In genomic region chr2:113734187-113734586, GRCh38 we compare ENCODE assay signal across 13 cellular contexts. TPM values are rescaled to one million over a fixed set of nuclear protein-coding genes. Genes with fewer than 3 reads are reported as not detected.
DNase-seq lines count a peak whose midpoint lies in the region; ATAC-seq, FAIRE-seq and TF ChIP-seq lines count a peak whose summit lies in the region.
"Had no signal": no experiment of that assay in that cellular context is flagged by ENCODE, and none has a peak within 500 bp of the region (broad histone marks: within the 10 kb centered on the region; RNA-seq: fewer than 3 reads in every experiment).

No MANE protein-coding gene starts in this region.

- H4K20me1 ChIP-seq in HepG2 (ENCODE audit: insufficient read depth, low read length), result no peaks in the 10 kb centered on the region

- WGBS in HepG2 (ENCODE audit: low lambda C conversion rate), result 97% methylated on average over 1 of the region's 1 CpG

- H3K79me2 ChIP-seq in HepG2 (ENCODE audit: insufficient read depth, low read length), result no peaks in the 10 kb centered on the region

- TF ChIP-seq EP300 in HepG2 (IDR thresholded peaks at IDR 0.05; ENCODE audit: low read depth in 2 of 2, low read length in 2 of 2) (no peak), HepG2 (CRISPR knock-in tag; IDR thresholded peaks at IDR 0.05; ENCODE audit: borderline replicate concordance) (no peak)

- no peaks in the 10 kb centered on the region for H3K4me1 ChIP-seq in HepG2 (ENCODE audit: insufficient read depth, low read length)
- H3K4me1 ChIP-seq: BLaER1 had no signal

- no peak for FAIRE-seq in HepG2 (lab: Jason Lieb, UNC)

- no peak overlapping the region for H3K4me3 ChIP-seq in HepG2 (replicated peaks in 1 of 3; ENCODE audit: insufficient read depth in 1 of 3, low read depth in 2 of 3, low read length in 3 of 3)
- H3K4me3 ChIP-seq: BLaER1 had no signal

- in situ Hi-C loops in HepG2 (cut with HindIII; ENCODE audit: extremely low pct_ligation_motif_present, low pct_unique_long_range_greater_than_20kb), result no loop called here

- peaks cover 2 to 27% of the 10 kb centered on the region in 2 experiments for H3K36me3 ChIP-seq in HepG2 (replicated peaks in 1 of 2; ENCODE audit: control insufficient read depth in 1 of 2, insufficient read depth in 2 of 2, low read length in 2 of 2)

- H2AFZ ChIP-seq in HepG2 (ENCODE audit: low read length), result no peak overlapping the region

- no peak for DNase-seq in cerebellum (ENCODE audit: low spot score)
- no peak for DNase-seq in activated effector memory CD4-positive, alpha-beta T cell treated with anti-CD3 and anti-CD28 coated beads, Interleukin-2, amount 50 U/mL, for 16 hours
- no peak for DNase-seq in HepG2 (ENCODE audit: low spot score)
- DNase-seq in OCI-M1 (lab: John Stamatoyannopoulos, UW), result no peak
- DNase-seq: DND-41; endodermal cell; KBM-7; stimulated activated CD4-positive, alpha-beta T cell treated with anti-CD3 and anti-CD28 coated beads, Interleukin-4, amount 100 ng/mL, for 1 hour had no signal

- intact Hi-C loops in HepG2 (cut with micrococcal nuclease; ENCODE audit: unreplicated experiment), result no loop called here

- no peak for TF ChIP-seq RAD21 in HepG2 (CRISPR knock-in tag; IDR thresholded peaks at IDR 0.05)

- POLR2A ChIA-PET in HepG2 (lab: Yijun Ruan, JAX), result no interaction called here

- CTCF ChIA-PET in HepG2 (lab: Yijun Ruan, JAX; ENCODE audit: low intra/inter-chr PET ratio, low total read pairs), result no interaction called here

- H3K27me3 ChIP-seq in HepG2 (ENCODE audit: control insufficient read depth in 1 of 2, insufficient read depth in 2 of 2, low read length in 2 of 2), result no peaks in the 10 kb centered on the region
- H3K27me3 ChIP-seq: BLaER1 had no signal

- peak; percentile 91 for ATAC-seq in GM18502 (IDR thresholded peaks at IDR 0.05; ENCODE audit: poor library complexity, unreplicated experiment)
- ATAC-seq in GM19351 (IDR thresholded peaks at IDR 0.05; ENCODE audit: unreplicated experiment), result peak; percentile 79
- ATAC-seq in HG02678 (IDR thresholded peaks at IDR 0.05; ENCODE audit: unreplicated experiment), result peak; percentile 71
- ATAC-seq in HG03558 (IDR thresholded peaks at IDR 0.05; ENCODE audit: extremely low read depth, unreplicated experiment), result peak; percentile 81
- no peak for ATAC-seq in HepG2

- no peak overlapping the region for H3K4me2 ChIP-seq in HepG2 (ENCODE audit: low read depth, low read length)
- H3K4me2 ChIP-seq: BLaER1 had no signal

- no peak overlapping the region for H3K27ac ChIP-seq in HepG2 (ENCODE audit: extremely low read length, insufficient read depth, low read length)
- H3K27ac ChIP-seq: BLaER1 had no signal

- no TSS peak for BruUV-seq in HepG2 (replicated peaks; lab: Mats Ljungman, UMichigan)

- H3K9me3 ChIP-seq in HepG2 (ENCODE audit: low read length), result no peaks in the 10 kb centered on the region
- H3K9me3 ChIP-seq: BLaER1 had no signal

- TF ChIP-seq POLR2A in HepG2 (IDR thresholded peaks at IDR 0.05; ENCODE audit: insufficient read depth in 1 of 2, low read depth in 2 of 2, low read length in 2 of 2), result no peak

- no peak overlapping the region for H3K9ac ChIP-seq in HepG2 (ENCODE audit: insufficient read depth, low read depth, low read length)
- H3K9ac ChIP-seq: BLaER1 had no signal

- no peak for TF ChIP-seq CTCF in HepG2 (CRISPR knock-in tag; IDR thresholded peaks at IDR 0.05)

TF ChIP-seq in HepG2, 621 proteins besides CTCF, POLR2A, EP300 and RAD21 (continues in another document):
- no peak for TF ChIP-seq ELF1 (CRISPR knock-in tag; IDR thresholded peaks at IDR 0.05)
- TF ChIP-seq HOXD1 (CRISPR knock-in tag; IDR thresholded peaks at IDR 0.05), result no peak
- no peak for TF ChIP-seq ZNF124 (CRISPR knock-in tag; IDR thresholded peaks at IDR 0.05)
- no peak for TF ChIP-seq ZNF619 (CRISPR knock-in tag; IDR thresholded peaks at IDR 0.05)
- no peak for TF ChIP-seq STAG1 (CRISPR knock-in tag; IDR thresholded peaks at IDR 0.05)
- TF ChIP-seq CCDC6 (CRISPR knock-in tag; IDR thresholded peaks at IDR 0.05), result no peak
- no peak for TF ChIP-seq ZNF772 (CRISPR knock-in tag; IDR thresholded peaks at IDR 0.05)
- TF ChIP-seq ERF (CRISPR knock-in tag; IDR thresholded peaks at IDR 0.05), result no peak
- TF ChIP-seq, protein P1, sequence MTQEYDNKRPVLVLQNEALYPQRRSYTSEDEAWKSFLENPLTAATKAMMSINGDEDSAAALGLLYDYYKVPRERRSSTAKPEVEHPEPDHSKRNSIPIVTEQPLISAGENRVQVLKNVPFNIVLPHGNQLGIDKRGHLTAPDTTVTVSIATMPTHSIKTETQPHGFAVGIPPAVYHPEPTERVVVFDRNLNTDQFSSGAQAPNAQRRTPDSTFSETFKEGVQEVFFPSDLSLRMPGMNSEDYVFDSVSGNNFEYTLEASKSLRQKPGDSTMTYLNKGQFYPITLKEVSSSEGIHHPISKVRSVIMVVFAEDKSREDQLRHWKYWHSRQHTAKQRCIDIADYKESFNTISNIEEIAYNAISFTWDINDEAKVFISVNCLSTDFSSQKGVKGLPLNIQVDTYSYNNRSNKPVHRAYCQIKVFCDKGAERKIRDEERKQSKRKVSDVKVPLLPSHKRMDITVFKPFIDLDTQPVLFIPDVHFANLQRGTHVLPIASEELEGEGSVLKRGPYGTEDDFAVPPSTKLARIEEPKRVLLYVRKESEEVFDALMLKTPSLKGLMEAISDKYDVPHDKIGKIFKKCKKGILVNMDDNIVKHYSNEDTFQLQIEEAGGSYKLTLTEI (CRISPR knock-in tag; conservative IDR thresholded peaks at IDR 0.05), result no peak
- TF ChIP-seq RXRB (CRISPR knock-in tag; IDR thresholded peaks at IDR 0.05; ENCODE audit: borderline replicate concordance), result no peak
- no peak for TF ChIP-seq JUND (CRISPR knock-in tag; IDR thresholded peaks at IDR 0.05)
- no peak for TF ChIP-seq MYPOP (CRISPR knock-in tag; IDR thresholded peaks at IDR 0.05)
- no peak for TF ChIP-seq CREB1 (IDR thresholded peaks at IDR 0.05)
- no peak for TF ChIP-seq CREB1 (CRISPR knock-in tag; IDR thresholded peaks at IDR 0.05)
- no peak for TF ChIP-seq ELF4 (CRISPR knock-in tag; IDR thresholded peaks at IDR 0.05; ENCODE audit: borderline replicate concordance)

RNA-seq across cellular contexts. Expression of gene SLC35F5, which starts 22.3 kb away (rescaled TPM):
- 139 TPM for total RNA-seq in cerebellum
- 121 and 174 TPM in 2 replicates for total RNA-seq in HepG2 (2016; rRNA removed; fragmentation: Illumina TruSeq; extraction: Trizol)
- total RNA-seq in HepG2 (2016; cell fraction: cytosol; rRNA removed; fragmentation: Illumina TruSeq; extraction: Trizol; ENCODE audit: low read depth), result 40.5 and 41.4 TPM in 2 replicates
- 122 and 176 TPM in 2 replicates for total RNA-seq in HepG2 (2016; cell fraction: insoluble cytoplasmic fraction; rRNA removed; fragmentation: Illumina TruSeq; extraction: Trizol)
- 98.6 and 102 TPM in 2 replicates for total RNA-seq in HepG2 (2016; cell fraction: membrane; rRNA removed; fragmentation: Illumina TruSeq; extraction: Trizol)
- 219 and 225 TPM in 2 replicates for total RNA-seq in HepG2 (2016; cell fraction: nucleus; rRNA removed; fragmentation: Illumina TruSeq; extraction: Trizol)
- polyA plus RNA-seq in HepG2 (2011; rRNA removed), result 122 and 139 TPM in 2 replicates
- 38.4 and 82.6 TPM in 2 replicates for polyA plus RNA-seq in HepG2 (2011; cell fraction: cytosol; rRNA removed)
- polyA plus RNA-seq in HepG2 (2011; cell fraction: nucleus; rRNA removed), result 55.3 and 71.4 TPM in 2 replicates
- 80.5 and 107 TPM in 2 replicates for polyA plus RNA-seq in HepG2 (2012)
- 26.2 and 34.6 TPM in 2 replicates for polyA plus RNA-seq in HepG2 (2016; cell fraction: cytosol; fragmentation: Illumina TruSeq; extraction: Trizol; ENCODE audit: low read depth)
- polyA plus RNA-seq in HepG2 (2016; cell fraction: insoluble cytoplasmic fraction; fragmentation: Illumina TruSeq; extraction: Trizol; ENCODE audit: low read depth), result 84.8 and 91.3 TPM in 2 replicates
- polyA plus RNA-seq in HepG2 (2016; cell fraction: membrane; fragmentation: Illumina TruSeq; extraction: Trizol; ENCODE audit: low read depth), result 61.9 and 66.5 TPM in 2 replicates
- polyA plus RNA-seq in HepG2 (2016; cell fraction: nucleus; fragmentation: Illumina TruSeq; extraction: Trizol; ENCODE audit: insufficient read depth, low read depth), result 169 and 172 TPM in 2 replicates
- 38.8 and 135 TPM in 2 replicates for polyA minus RNA-seq in HepG2 (2011; rRNA and poly(A)+ RNA removed; ENCODE audit: low replicate concordance)
- 123 and 165 TPM in 2 replicates for polyA minus RNA-seq in HepG2 (2011; cell fraction: cytosol; rRNA and poly(A)+ RNA removed)
- 338 and 403 TPM in 2 replicates for polyA minus RNA-seq in HepG2 (2011; cell fraction: nucleus; rRNA and poly(A)+ RNA removed)
